23 cellular contexts compared by ENCODE assay signal in genomic region chr10:131222986-131223385, GRCh38.
DNase-seq lines count a peak whose midpoint lies in the region; ATAC-seq and TF ChIP-seq lines count a peak whose summit lies in the region.
"Had no signal": no experiment of that assay in that cellular context is flagged by ENCODE, and none has a peak within 500 bp of the region (broad histone marks: within the 10 kb centered on the region; RNA-seq: fewer than 3 reads in every experiment).

No MANE protein-coding gene starts in this region.

- intact Hi-C loops in lower lobe of right lung (cut with DNase I), result no loop called here

- no peaks in the 10 kb centered on the region for H3K9me3 ChIP-seq in BLaER1
- no peaks in the 10 kb centered on the region for H3K9me3 ChIP-seq in lower lobe of right lung
- H3K9me3 ChIP-seq: A549, BE2C, Caco-2 had no signal

- peaks cover 11% of the 10 kb centered on the region for H4K20me1 ChIP-seq in BLaER1

- peak overlapping the region; percentile 95 for H3K4me2 ChIP-seq in BLaER1
- H3K4me2 ChIP-seq: A549, GM23338 had no signal

- H3K4me1 ChIP-seq in BLaER1 (peaks cover 100% of the 10 kb centered on the region), lower lobe of right lung (no peaks in the 10 kb centered on the region)
- H3K4me1 ChIP-seq: A549, BE2C, Caco-2 had no signal

- H3K9ac ChIP-seq in BLaER1, result peak overlapping the region; percentile 49

- no peak overlapping the region for H3K27ac Mint-ChIP-seq in chondrocyte (ENCODE audit: unreplicated experiment)
- H3K27ac Mint-ChIP-seq in stimulated activated memory B cell treated with anti-CD40 and anti-IgM and Interleukin-4, amounts not matched to agents 10 μg/mL and 1 μg/mL and 100 μg/mL, for 72 hours, result no peak overlapping the region
- H3K27ac Mint-ChIP-seq: CD4-positive, CD25-positive, alpha-beta regulatory T cell; CD8-positive, alpha-beta T cell; GM23338; H9 had no signal

- H3K36me3 Mint-ChIP-seq in chondrocyte (ENCODE audit: low read depth), result no peaks in the 10 kb centered on the region
- no peaks in the 10 kb centered on the region for H3K36me3 Mint-ChIP-seq in stimulated activated memory B cell treated with anti-CD40 and anti-IgM and Interleukin-4, amounts not matched to agents 10 μg/mL and 1 μg/mL and 100 μg/mL, for 72 hours
- H3K36me3 Mint-ChIP-seq: CD4-positive, CD25-positive, alpha-beta regulatory T cell; CD8-positive, alpha-beta T cell had no signal

- H3K4me3 ChIP-seq in BLaER1 (peak overlapping the region; percentile 48), lower lobe of right lung (no peak overlapping the region)
- H3K4me3 ChIP-seq: A549, GM12878, GM23338 had no signal

- H3K36me3 ChIP-seq in BLaER1 (peaks cover 40% of the 10 kb centered on the region), lower lobe of right lung (no peaks in the 10 kb centered on the region)
- H3K36me3 ChIP-seq: BE2C had no signal

- DNase-seq in chondrocyte (ENCODE audit: low spot score) (peak; percentile 76), lower lobe of right lung (peak; percentile 26), NCI-H1092 treated with DMSO at 0.1 percent for 48 hours (lab: John Stamatoyannopoulos, UW) (no peak)
- DNase-seq: 8988T; ACHN; AML-193; BE2C; Caco-2; CD4-positive, CD25-positive, alpha-beta regulatory T cell; CD8-positive, alpha-beta T cell; DMS153; DMS79; EL; GDM1; H9 had no signal

- no peaks in the 10 kb centered on the region for H3K4me1 Mint-ChIP-seq in chondrocyte (ENCODE audit: low read depth)
- no peaks in the 10 kb centered on the region for H3K4me1 Mint-ChIP-seq in stimulated activated memory B cell treated with anti-CD40 and anti-IgM and Interleukin-4, amounts not matched to agents 10 μg/mL and 1 μg/mL and 100 μg/mL, for 72 hours
- H3K4me1 Mint-ChIP-seq: CD4-positive, CD25-positive, alpha-beta regulatory T cell; GM23338; H9 had no signal

- H3K4me3 Mint-ChIP-seq in chondrocyte (ENCODE audit: unreplicated experiment), result no peak overlapping the region
- H3K4me3 Mint-ChIP-seq in stimulated activated memory B cell treated with anti-CD40 and anti-IgM and Interleukin-4, amounts not matched to agents 10 μg/mL and 1 μg/mL and 100 μg/mL, for 72 hours, result no peak overlapping the region
- H3K4me3 Mint-ChIP-seq: CD4-positive, CD25-positive, alpha-beta regulatory T cell; CD8-positive, alpha-beta T cell; GM23338; H9 had no signal

- H3K27me3 ChIP-seq in BLaER1 (no peaks in the 10 kb centered on the region), lower lobe of right lung (ENCODE audit: low read depth) (no peaks in the 10 kb centered on the region)
- H3K27me3 ChIP-seq: BE2C had no signal

- H3K27me3 Mint-ChIP-seq in chondrocyte (ENCODE audit: low read depth), result no peaks in the 10 kb centered on the region
- no peaks in the 10 kb centered on the region for H3K27me3 Mint-ChIP-seq in stimulated activated memory B cell treated with anti-CD40 and anti-IgM and Interleukin-4, amounts not matched to agents 10 μg/mL and 1 μg/mL and 100 μg/mL, for 72 hours
- H3K27me3 Mint-ChIP-seq: CD4-positive, CD25-positive, alpha-beta regulatory T cell had no signal

- H3K27ac ChIP-seq in BLaER1 (peak overlapping the region; percentile 80), lower lobe of right lung (no peak overlapping the region)
- H3K27ac ChIP-seq: A549, C4-2B had no signal

- peaks cover 23% of the 10 kb centered on the region for H3K9me3 Mint-ChIP-seq in chondrocyte (ENCODE audit: low read depth)
- peaks cover 5% of the 10 kb centered on the region for H3K9me3 Mint-ChIP-seq in stimulated activated memory B cell treated with anti-CD40 and anti-IgM and Interleukin-4, amounts not matched to agents 10 μg/mL and 1 μg/mL and 100 μg/mL, for 72 hours
- H3K9me3 Mint-ChIP-seq: CD8-positive, alpha-beta T cell; H9 had no signal

- TF ChIP-seq CTCF in chondrocyte (IDR thresholded peaks at IDR 0.05) (no peak), lower lobe of right lung (IDR thresholded peaks at IDR 0.05) (no peak)

- ATAC-seq in lower lobe of right lung (no peak), HG03342 (IDR thresholded peaks at IDR 0.05; ENCODE audit: unreplicated experiment) (no peak)
- ATAC-seq in stimulated activated memory B cell treated with anti-CD40 and anti-IgM and Interleukin-4, amounts not matched to agents 10 μg/mL and 1 μg/mL and 100 μg/mL, for 72 hours, result no peak
- ATAC-seq: A549; CD8-positive, alpha-beta T cell; GM12878; GM23338; HCT116 had no signal
